9 cellular contexts compared by ENCODE assay signal in the genomic region with DNA sequence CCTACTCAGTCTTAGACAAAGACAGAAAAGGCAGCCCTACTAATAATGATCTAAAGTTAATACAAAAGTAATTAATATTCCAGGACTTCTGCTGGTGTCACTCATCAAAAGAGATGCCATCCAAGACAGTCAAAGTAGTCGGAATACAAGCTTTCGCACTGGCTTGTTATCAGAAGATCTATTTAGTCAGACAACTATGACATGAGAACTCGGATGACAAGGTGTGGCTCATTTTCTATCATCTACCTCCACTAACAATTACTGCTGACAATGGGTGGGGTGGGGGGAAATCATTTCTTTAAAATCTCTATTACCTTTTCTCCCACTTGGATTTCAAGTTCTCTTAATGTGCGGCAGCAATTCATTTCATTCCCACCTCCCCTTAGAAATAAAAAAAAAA.
"Had no signal": no experiment of that assay in that cellular context is flagged by ENCODE, and none has a peak within 500 bp of the region (broad histone marks: within the 10 kb centered on the region; RNA-seq: fewer than 3 reads in every experiment).

No MANE protein-coding gene starts in this region.

- H3K27ac ChIP-seq: GM23248 had no signal

- H3K36me3 ChIP-seq: HAP-1 had no signal

- H3K4me2 ChIP-seq: GM23338 had no signal

- DNase-seq: GM23248, GOT3, H7, H9, HCEC 1CT, HFFc6 had no signal

- H2AFZ ChIP-seq: GM23248, GM23338 had no signal

- H3K4me3 ChIP-seq: GM23248, GM23338, HAP-1 had no signal

- H3K9me3 ChIP-seq: HAP-1 had no signal

- ATAC-seq: GM23338, HCT116 had no signal

- H3K27ac Mint-ChIP-seq: GM23338, H9, HFFc6 had no signal

- H3K4me1 ChIP-seq: HAP-1 had no signal

- H3K4me3 Mint-ChIP-seq: GM23338, H9, HFFc6 had no signal

- H3K9ac ChIP-seq: GM23248 had no signal

- H3K9me3 Mint-ChIP-seq: GM23338, H9 had no signal
